Comparison of ENCODE assay signal across 8 cellular contexts in genomic region chr9:133478851-133479711, GRCh38. TPM values are rescaled to one million over a fixed set of nuclear protein-coding genes. Genes with fewer than 3 reads are reported as not detected.
DNase-seq lines count a peak whose midpoint lies in the region; ATAC-seq lines count a peak whose summit lies in the region.

A gene with protein sequence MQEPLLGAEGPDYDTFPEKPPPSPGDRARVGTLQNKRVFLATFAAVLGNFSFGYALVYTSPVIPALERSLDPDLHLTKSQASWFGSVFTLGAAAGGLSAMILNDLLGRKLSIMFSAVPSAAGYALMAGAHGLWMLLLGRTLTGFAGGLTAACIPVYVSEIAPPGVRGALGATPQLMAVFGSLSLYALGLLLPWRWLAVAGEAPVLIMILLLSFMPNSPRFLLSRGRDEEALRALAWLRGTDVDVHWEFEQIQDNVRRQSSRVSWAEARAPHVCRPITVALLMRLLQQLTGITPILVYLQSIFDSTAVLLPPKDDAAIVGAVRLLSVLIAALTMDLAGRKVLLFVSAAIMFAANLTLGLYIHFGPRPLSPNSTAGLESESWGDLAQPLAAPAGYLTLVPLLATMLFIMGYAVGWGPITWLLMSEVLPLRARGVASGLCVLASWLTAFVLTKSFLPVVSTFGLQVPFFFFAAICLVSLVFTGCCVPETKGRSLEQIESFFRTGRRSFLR (minus strand): TSS chr9:133479099. CDS start chr9:133479059, 40 bp downstream.

- H3K36me3 ChIP-seq in effector memory CD4-positive, alpha-beta T cell (ENCODE audit: control insufficient read depth, insufficient read depth, low read length): no peaks in the 10 kb centered on the region

- peak within 1 kb of the TSS; percentile 55 for H3K4me3 ChIP-seq in effector memory CD4-positive, alpha-beta T cell (ENCODE audit: insufficient read depth, low read depth, low read length, poor library complexity, severe bottlenecking)

- ATAC-seq in GM19372 (IDR thresholded peaks at IDR 0.05; ENCODE audit: low read depth, unreplicated experiment) (peak; percentile 87), HG03469 (IDR thresholded peaks at IDR 0.05; ENCODE audit: unreplicated experiment) (peak; percentile 80)

- DNase-seq in CD1c-positive myeloid dendritic cell (ENCODE audit: extremely low spot score) (peak; percentile 90), NCI-H774 (lab: John Stamatoyannopoulos, UW) (peak; percentile 86), lung microvascular endothelial cell (ENCODE audit: low read depth in 2 of 2) (peak; percentile 81 to 84)
- DNase-seq in activated CD8-positive, alpha-beta memory T cell treated with anti-CD3 and anti-CD28 coated beads for 24 hours: peak; percentile 93
- DNase-seq in effector memory CD4-positive, alpha-beta T cell: peak; percentile 65 to 78 (median 74)
- peak; percentile 60 to 79 (median 60) for DNase-seq in stimulated activated CD4-positive, alpha-beta T cell treated with anti-CD3 and anti-CD28 coated beads, TNF-alpha, amount 100 ng/mL, for 24 hours (ENCODE audit: low read depth in 3 of 3)

- peak within 1 kb of the TSS; percentile 38 for H3K27ac ChIP-seq in effector memory CD4-positive, alpha-beta T cell (ENCODE audit: insufficient read depth, low read length, poor library complexity, severe bottlenecking)

- peaks cover 14% of the 10 kb centered on the region for H3K4me1 ChIP-seq in effector memory CD4-positive, alpha-beta T cell (ENCODE audit: control insufficient read depth, insufficient read depth, low read length, poor library complexity, severe bottlenecking)

- no peaks in the 10 kb centered on the region for H3K27me3 ChIP-seq in effector memory CD4-positive, alpha-beta T cell (replicated peaks; ENCODE audit: control insufficient read depth, insufficient read depth, low read length, poor library complexity, severe bottlenecking)

- no peaks in the 10 kb centered on the region for H3K9me3 ChIP-seq in effector memory CD4-positive, alpha-beta T cell (ENCODE audit: control insufficient read depth, low read length)

RNA-seq across cellular contexts. Expression of the gene that starts here (rescaled TPM):
- total RNA-seq in lung microvascular endothelial cell: 12.1 and 21.6 TPM in 2 replicates

Comparison
In these comparisons a context has a peak if more than half of its experiments do, and no peak if none do; other contexts are left out.
1. Peak in every context shown above with its lines: DNase-seq, ATAC-seq, H3K4me3 ChIP-seq and H3K27ac ChIP-seq.